ENCODE assay signal across 10 cellular contexts in the genomic region with DNA sequence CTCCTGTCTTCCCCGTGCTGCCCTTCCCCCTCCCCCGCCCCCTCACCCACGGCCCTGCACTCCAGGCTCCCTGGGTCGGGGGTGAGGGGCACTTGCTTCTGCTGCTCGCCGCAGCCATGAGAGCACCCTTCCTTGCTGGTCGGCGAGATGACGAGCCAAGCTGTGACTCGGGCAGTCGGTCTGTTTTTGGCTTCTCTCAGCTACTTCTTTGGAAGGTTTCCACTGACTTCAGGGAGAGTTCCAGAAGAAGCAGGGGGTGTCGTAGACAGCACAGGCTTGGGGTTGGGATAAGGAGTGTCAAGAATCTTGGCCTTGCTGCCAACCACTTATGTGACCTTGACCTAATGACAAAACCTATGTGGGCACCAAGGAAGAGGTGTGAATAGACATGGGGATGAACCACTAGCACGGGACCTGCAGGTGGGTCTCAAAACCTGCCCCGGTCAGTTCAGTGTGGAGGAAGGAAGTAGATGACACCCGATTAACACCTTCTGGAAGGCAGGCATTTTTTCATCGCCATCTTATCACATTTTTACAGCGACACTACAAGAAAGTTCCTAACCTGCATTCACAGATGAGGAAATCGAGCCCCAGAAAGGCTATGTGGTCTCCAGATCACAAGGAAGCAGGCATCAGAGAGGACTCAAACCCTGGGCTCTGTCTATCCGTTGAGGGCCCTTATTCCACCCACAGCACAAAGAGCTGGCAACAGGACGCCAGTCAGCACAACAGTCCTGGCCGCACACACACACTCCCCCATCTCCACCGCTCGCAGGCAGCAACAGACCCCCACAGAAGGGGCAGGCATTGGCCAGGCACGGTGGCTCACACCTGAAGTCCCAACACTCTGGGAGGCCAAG.
A peak's percentile ranks its signal among the peaks of the same experiment; 100 is the strongest.
DNase-seq lines count a peak whose midpoint lies in the region; ATAC-seq and TF ChIP-seq lines count a peak whose summit lies in the region.
"Had no signal": no experiment of that assay in that cellular context is flagged by ENCODE, and none has a peak within 500 bp of the region (broad histone marks: within the 10 kb centered on the region; RNA-seq: fewer than 3 reads in every experiment).

No MANE protein-coding gene starts in this region.

- H2AFZ ChIP-seq in Loucy (ENCODE audit: low read length): peak overlapping the region; percentile 84; the same call in 1 of the 2 replicates

- no peaks in the 10 kb centered on the region for H4K20me1 ChIP-seq in Loucy (ENCODE audit: insufficient read depth, low read length, poor library complexity, severe bottlenecking)

- TF ChIP-seq EP300 in stomach (IDR thresholded peaks at IDR 0.05): no peak

- no peaks in the 10 kb centered on the region for H3K9me2 ChIP-seq in Loucy (replicated peaks; ENCODE audit: low read depth, low read length)

- no peaks in the 10 kb centered on the region for H3K9me3 ChIP-seq in Loucy (ENCODE audit: insufficient read depth, low read depth, low read length)
- H3K9me3 ChIP-seq in stomach: no peaks in the 10 kb centered on the region

- TF ChIP-seq CTCF in Loucy (conservative IDR thresholded peaks at IDR 0.05; ENCODE audit: low read length) (no peak), dorsolateral prefrontal cortex (IDR thresholded peaks at IDR 0.05 in 54 of 56, conservative IDR thresholded peaks at IDR 0.05 in 2 of 56; ENCODE audit: low read depth in 1 of 56, partially characterized antibody in 56 of 56) (no peak), stomach (IDR thresholded peaks at IDR 0.05) (no peak)

- WGBS in stomach, 5 donors: 74 to 85% (median 80%) methylated on average over 21 to 24 of the region's 24 CpGs

- no peak for TF ChIP-seq POLR2A in stomach (IDR thresholded peaks at IDR 0.05)

- H3K36me3 ChIP-seq in Loucy (ENCODE audit: insufficient read depth, low read length) (no peaks in the 10 kb centered on the region), stomach (no peaks in the 10 kb centered on the region)

- H3F3A ChIP-seq in Loucy (ENCODE audit: low read depth): peaks cover 28% of the 10 kb centered on the region

- intact Hi-C loops in dorsolateral prefrontal cortex (cut with DNase I) (no loop called here), stomach (cut with DNase I; ENCODE audit: low total_unique reads) (no loop called here)

- H3K79me2 ChIP-seq in Loucy (ENCODE audit: insufficient read depth, low read length): no peaks in the 10 kb centered on the region

- peak overlapping the region in 53 of 59 donors; percentile 27 to 90 (median 76) for H3K27ac ChIP-seq in dorsolateral prefrontal cortex
- peak overlapping the region in 4 of 5 donors; percentile 11 to 73 (median 50) for H3K27ac ChIP-seq in stomach

- ATAC-seq in left lobe of liver (no peak), GM18519 (IDR thresholded peaks at IDR 0.05; ENCODE audit: low FRiP score, unreplicated experiment) (no peak), HG03432 (IDR thresholded peaks at IDR 0.05; ENCODE audit: unreplicated experiment) (no peak)

- DNase-seq in dorsolateral prefrontal cortex (no peak), left lobe of liver (ENCODE audit: low spot score) (peak; percentile 40), stomach (no peak), GF-D8 (lab: John Stamatoyannopoulos, UW) (no peak), HPDE6-E6E7 (ENCODE audit: extremely low spot score) (no peak)
- DNase-seq: activated naive CD4-positive, alpha-beta T cell treated with anti-CD3 and anti-CD28 coated beads, Interleukin-2, amount 50 U/mL, for 16 hours; NCI-H748 treated with DMSO at 0.1 percent for 48 hours had no signal

- H3K4me3 ChIP-seq in Loucy (ENCODE audit: low read length, poor library complexity, severe bottlenecking) (peak overlapping the region; percentile 71), dorsolateral prefrontal cortex (peak overlapping the region in 31 of 59 donors; percentile 2 to 51 (median 22)), stomach (peak overlapping the region in 1 of 4 donors; percentile 16)

- peaks cover 88% of the 10 kb centered on the region for H3K4me1 ChIP-seq in Loucy (ENCODE audit: insufficient read depth, low read length, poor library complexity, severe bottlenecking)
- peaks cover 0 to 23% (median 13%) of the 10 kb centered on the region in 4 donors for H3K4me1 ChIP-seq in stomach

- peak overlapping the region; percentile 87 for H3K9ac ChIP-seq in Loucy (ENCODE audit: low read depth, low read length, poor library complexity, severe bottlenecking)

- peak overlapping the region; percentile 93 for H3K4me2 ChIP-seq in Loucy (ENCODE audit: low read depth, low read length, poor library complexity, severe bottlenecking)

- H3K27me3 ChIP-seq in Loucy (ENCODE audit: insufficient read depth, low read length, poor library complexity, severe bottlenecking) (no peaks in the 10 kb centered on the region), dorsolateral prefrontal cortex (no peaks in the 10 kb centered on the region), stomach (no peaks in the 10 kb centered on the region)
